In the genomic region with DNA sequence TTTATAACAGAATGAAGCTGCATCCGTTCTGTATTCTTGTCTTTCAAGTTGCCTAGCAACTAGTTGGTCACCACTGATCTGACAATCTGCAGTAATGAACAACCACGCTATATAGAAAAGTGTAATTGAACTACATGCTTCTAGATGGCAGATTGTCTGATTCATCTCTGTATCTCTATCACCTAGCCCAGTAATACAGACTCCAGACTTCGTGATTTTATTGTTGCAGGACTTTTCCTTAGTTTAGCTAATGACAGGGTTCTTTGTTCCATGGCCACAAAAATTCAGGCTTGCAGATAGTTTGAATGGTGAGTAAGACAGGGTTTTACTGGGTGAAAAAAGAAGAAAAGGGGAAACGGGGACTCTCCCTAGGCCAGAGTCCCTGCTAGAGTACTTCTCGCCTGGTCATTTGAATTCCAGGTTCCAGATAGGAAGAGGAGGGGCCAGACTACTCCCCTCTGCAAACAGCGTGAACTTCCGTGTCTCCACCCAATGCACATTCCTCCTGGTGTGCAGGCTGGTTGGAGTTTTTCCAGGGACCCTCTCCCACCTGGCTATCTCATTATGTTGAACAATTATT, we compare ENCODE assay signal across 14 cellular contexts. TPM values are rescaled to one million over a fixed set of nuclear protein-coding genes. Genes with fewer than 3 reads are reported as not detected.
DNase-seq lines count a peak whose midpoint lies in the region; ATAC-seq and TF ChIP-seq lines count a peak whose summit lies in the region.
"Had no signal": no experiment of that assay in that cellular context is flagged by ENCODE, and none has a peak within 500 bp of the region (broad histone marks: within the 10 kb centered on the region; RNA-seq: fewer than 3 reads in every experiment).

No MANE protein-coding gene starts in this region.

- no peaks in the 10 kb centered on the region for H3K27me3 Mint-ChIP-seq in neural crest cell (ENCODE audit: low read depth)
- H3K27me3 Mint-ChIP-seq in immature natural killer cell (ENCODE audit: low read depth in 3 of 3): peaks cover 0 to 7% (median 0%) of the 10 kb centered on the region in 3 donors
- no peaks in the 10 kb centered on the region for H3K27me3 Mint-ChIP-seq in endothelial cell (ENCODE audit: unreplicated experiment)

- H3K4me1 Mint-ChIP-seq in neural crest cell: peaks cover 27% of the 10 kb centered on the region
- H3K4me1 Mint-ChIP-seq in immature natural killer cell: peaks cover 0 to 3% of the 10 kb centered on the region in 2 donors
- H3K4me1 Mint-ChIP-seq in endothelial cell (ENCODE audit: unreplicated experiment): peaks cover 16% of the 10 kb centered on the region

- no peak for ATAC-seq in HG03469 (IDR thresholded peaks at IDR 0.05; ENCODE audit: unreplicated experiment)
- ATAC-seq: body of pancreas had no signal

- H3K36me3 Mint-ChIP-seq in neural crest cell (ENCODE audit: low read depth): no peaks in the 10 kb centered on the region
- H3K36me3 Mint-ChIP-seq in immature natural killer cell: no peaks in the 10 kb centered on the region
- H3K36me3 Mint-ChIP-seq in endothelial cell (ENCODE audit: low read depth, unreplicated experiment): no peaks in the 10 kb centered on the region
- H3K36me3 Mint-ChIP-seq: CD8-positive, alpha-beta memory T cell; naive B cell had no signal

- H3K27ac Mint-ChIP-seq in neural crest cell (ENCODE audit: unreplicated experiment) (peak overlapping the region; percentile 8), immature natural killer cell (no peak overlapping the region), endothelial cell (ENCODE audit: unreplicated experiment) (no peak overlapping the region)
- H3K27ac Mint-ChIP-seq: activated T-helper 1 cell treated with anti-CD3 and anti-CD28 coated beads, Interleukin-12 subunit alpha, Interleukin-12 subunit beta, Interleukin-2, Interleukin-4 antibody, amounts not matched to agents 30 ng/mL and 10 ng/mL and 1 ng/mL, durations not matched to agents 14 hours and 24 hours and 36 hours; CD8-positive, alpha-beta memory T cell; naive B cell had no signal

- no peak for TF ChIP-seq CTCF in fibroblast of mammary gland (conservative IDR thresholded peaks at IDR 0.05; ENCODE audit: control insufficient read depth, insufficient read depth, low read depth, low read length)
- no peak for TF ChIP-seq CTCF in neural crest cell (conservative IDR thresholded peaks at IDR 0.05)
- no peak for TF ChIP-seq CTCF in endothelial cell (IDR thresholded peaks at IDR 0.05; ENCODE audit: unreplicated experiment)

- no peaks in the 10 kb centered on the region for H3K9me3 Mint-ChIP-seq in neural crest cell
- no peaks in the 10 kb centered on the region for H3K9me3 Mint-ChIP-seq in immature natural killer cell
- H3K9me3 Mint-ChIP-seq in endothelial cell (ENCODE audit: unreplicated experiment): no peaks in the 10 kb centered on the region
- H3K9me3 Mint-ChIP-seq: activated T-helper 1 cell treated with anti-CD3 and anti-CD28 coated beads, Interleukin-12 subunit alpha, Interleukin-12 subunit beta, Interleukin-2, Interleukin-4 antibody, amounts not matched to agents 30 ng/mL and 10 ng/mL and 1 ng/mL, durations not matched to agents 14 hours and 24 hours and 36 hours; CD8-positive, alpha-beta memory T cell; naive B cell had no signal

- no peak overlapping the region for H3K4me3 ChIP-seq in fibroblast of mammary gland (ENCODE audit: control insufficient read depth, low read depth, low read length)
- H3K4me3 ChIP-seq: body of pancreas, testis had no signal

- DNase-seq in HT1080 (ENCODE audit: low read depth): peak; percentile 24
- DNase-seq in NCI-H748 treated with DMSO at 0.1 percent for 48 hours (lab: John Stamatoyannopoulos, UW): peak; percentile 33
- DNase-seq in fibroblast of mammary gland (ENCODE audit: low read depth): peak; percentile 17
- DNase-seq in neural crest cell (ENCODE audit: low read depth, low spot score): no peak
- DNase-seq in immature natural killer cell: no peak
- DNase-seq in endothelial cell (ENCODE audit: low spot score): no peak
- DNase-seq: activated CD4-positive, alpha-beta T cell treated with anti-CD3 and anti-CD28 coated beads, Interleukin-2, amount 50 U/mL, for 1 hour; body of pancreas; CD8-positive, alpha-beta memory T cell; naive B cell; NCI-H2171; testis had no signal

- H3K4me3 Mint-ChIP-seq in neural crest cell (no peak overlapping the region), immature natural killer cell (no peak overlapping the region), endothelial cell (ENCODE audit: unreplicated experiment) (no peak overlapping the region)
- H3K4me3 Mint-ChIP-seq: activated T-helper 1 cell treated with anti-CD3 and anti-CD28 coated beads, Interleukin-12 subunit alpha, Interleukin-12 subunit beta, Interleukin-2, Interleukin-4 antibody, amounts not matched to agents 30 ng/mL and 10 ng/mL and 1 ng/mL, durations not matched to agents 14 hours and 24 hours and 36 hours; CD8-positive, alpha-beta memory T cell; naive B cell had no signal

RNA-seq across cellular contexts. Expression of a gene that starts 45.9 kb away (rescaled TPM):
- total RNA-seq in HT1080 (2014; rRNA removed; shearing (Covaris generic)): 0.26 and 0.47 TPM in 2 replicates
- polyA plus RNA-seq in HT1080 (2015; cell fraction: cytosol; rRNA removed): 2.5 and 3.2 TPM in 2 replicates
- 18.5 and 22.6 TPM in 2 replicates for polyA plus RNA-seq in HT1080 (2015; cell fraction: nucleus; rRNA removed)
- 98.8 and 110 TPM in 2 replicates for total RNA-seq in neural crest cell
- polyA plus RNA-seq in immature natural killer cell: not detected
- total RNA-seq in endothelial cell (ENCODE audit: unreplicated experiment): 169 TPM
- polyA plus RNA-seq: CD8-positive, alpha-beta memory T cell had no signal

Comparison
In these comparisons a context has a peak if more than half of its experiments do, and no peak if none do; other contexts are left out.
1. DNase-seq: peak in HT1080 (single experiment), NCI-H748 treated with DMSO at 0.1 percent for 48 hours (single experiment) and fibroblast of mammary gland (single experiment); none in neural crest cell (single experiment), immature natural killer cell (0 of 3) and endothelial cell (single experiment).
2. RNA of a gene that starts 45.9 kb away (total RNA-seq): 169 TPM in endothelial cell (single experiment) and 98.8 to 110 TPM in neural crest cell; 0.26 to 0.47 TPM in HT1080; every median in the first group is over 10 times any median in the second.